In the genomic region with DNA sequence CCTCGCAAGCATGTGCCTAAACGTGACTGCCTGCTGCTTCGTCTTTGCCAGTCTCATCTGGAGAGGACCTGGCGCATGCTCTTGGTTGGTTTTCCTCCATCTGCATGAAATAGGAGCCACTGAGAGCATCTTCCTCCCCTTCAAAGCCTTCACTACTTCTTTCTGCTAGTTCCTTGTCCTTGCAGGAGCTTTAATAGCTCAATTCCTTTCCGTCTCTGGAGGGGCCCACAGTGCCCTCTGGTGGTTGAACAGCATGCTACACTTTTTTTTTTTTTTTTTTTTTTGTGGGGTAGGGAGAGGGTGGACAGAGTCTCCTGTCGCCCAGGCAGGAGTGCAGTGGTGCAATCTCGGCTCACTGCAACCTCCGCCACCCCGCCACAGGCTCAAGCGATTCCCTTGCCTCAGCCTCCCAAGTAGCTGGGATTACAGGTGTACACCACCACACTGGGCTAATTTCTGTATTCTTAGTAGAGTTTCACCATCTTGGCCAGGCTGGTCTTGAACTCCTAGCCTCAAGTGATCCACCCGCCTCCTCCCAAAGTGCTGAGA, we compare ENCODE assay signal across 8 cellular contexts. TPM values are rescaled to one million over a fixed set of nuclear protein-coding genes. Genes with fewer than 3 reads are reported as not detected.
DNase-seq lines count a peak whose midpoint lies in the region; ATAC-seq and TF ChIP-seq lines count a peak whose summit lies in the region.

No MANE protein-coding gene starts in this region.

- TF ChIP-seq CTCF in coronary artery (IDR thresholded peaks at IDR 0.05) (peak; percentile 68), lower lobe of right lung (IDR thresholded peaks at IDR 0.05) (peak; percentile 81)

- no peaks in the 10 kb centered on the region for H3K36me3 ChIP-seq in lower lobe of right lung

- no peaks in the 10 kb centered on the region for H3K4me1 ChIP-seq in lower lobe of right lung

- H3K27ac ChIP-seq in coronary artery (no peak overlapping the region), lower lobe of right lung (no peak overlapping the region)

- intact Hi-C loops in lower lobe of right lung (cut with DNase I): no loop called here

- H3K4me3 ChIP-seq in coronary artery: no peak overlapping the region
- no peak overlapping the region for H3K4me3 ChIP-seq in lower lobe of right lung

- H3K9me3 ChIP-seq in lower lobe of right lung: no peaks in the 10 kb centered on the region

- no peaks in the 10 kb centered on the region for H3K27me3 ChIP-seq in lower lobe of right lung (ENCODE audit: low read depth)

- peak; percentile 79 to 80 for ATAC-seq in lower lobe of right lung

- DNase-seq in NCI-H1436 (lab: John Stamatoyannopoulos, UW) (peak; percentile 40), NCI-H1436 treated with DMSO at 0.1 percent for 48 hours (lab: John Stamatoyannopoulos, UW) (no peak), NCI-H2029 (lab: John Stamatoyannopoulos, UW) (peak; percentile 23), coronary artery (ENCODE audit: low spot score) (no peak), lower lobe of right lung (peak; percentile 58), DMS153 (lab: John Stamatoyannopoulos, UW) (no peak)
- DNase-seq in activated CD4-positive, alpha-beta T cell treated with anti-CD3 and anti-CD28 coated beads for 24 hours (ENCODE audit: low read depth in 2 of 2): peak; percentile 12 to 33
- DNase-seq in stimulated activated CD8-positive, alpha-beta memory T cell treated with anti-CD3 and anti-CD28 coated beads, Interleukin-7, amount 100 ng/mL, for 1 hour (ENCODE audit: low read depth in 2 of 2): peak; percentile 13 to 23

RNA-seq across cellular contexts. Expression of a gene that starts 59.6 kb away (rescaled TPM):
- total RNA-seq in lower lobe of right lung: 68.1 TPM

Comparison
In these comparisons a context has a peak if more than half of its experiments do, and no peak if none do; other contexts are left out.
1. DNase-seq: peak in NCI-H1436 (single experiment), NCI-H2029 (single experiment), activated CD4-positive, alpha-beta T cell treated with anti-CD3 and anti-CD28 coated beads for 24 hours (2 of 2), lower lobe of right lung (single experiment) and stimulated activated CD8-positive, alpha-beta memory T cell treated with anti-CD3 and anti-CD28 coated beads, Interleukin-7, amount 100 ng/mL, for 1 hour (2 of 2); none in NCI-H1436 treated with DMSO at 0.1 percent for 48 hours (single experiment), coronary artery (single experiment) and DMS153 (single experiment).